Comparison of ENCODE assay signal across 8 cellular contexts in the genomic region with DNA sequence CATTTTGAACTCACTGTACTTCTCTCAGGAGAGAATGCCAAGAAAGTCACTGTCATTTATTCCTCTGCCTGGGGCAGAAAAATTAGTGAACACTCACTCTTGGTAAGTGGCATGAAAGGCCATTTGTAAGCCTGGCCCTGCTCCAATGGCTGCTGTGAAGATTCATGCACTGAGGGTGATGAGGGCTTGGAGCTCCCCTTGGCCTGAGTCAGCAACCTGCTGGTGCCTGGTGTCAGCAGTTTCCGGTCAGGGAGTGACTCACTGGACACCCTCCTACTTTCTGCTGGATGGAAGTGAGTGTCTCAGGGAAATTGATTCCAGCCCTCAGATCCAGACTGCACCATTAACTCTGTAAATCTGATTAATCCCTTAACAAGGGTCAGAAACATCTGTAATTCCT. TPM values are rescaled to one million over a fixed set of nuclear protein-coding genes. Genes with fewer than 3 reads are reported as not detected.
DNase-seq lines count a peak whose midpoint lies in the region; ATAC-seq and TF ChIP-seq lines count a peak whose summit lies in the region.
"Had no signal": no experiment of that assay in that cellular context is flagged by ENCODE, and none has a peak within 500 bp of the region (broad histone marks: within the 10 kb centered on the region; RNA-seq: fewer than 3 reads in every experiment).

No MANE protein-coding gene starts in this region.

- H3K4me3 ChIP-seq in fibroblast of lung (replicated peaks in 1 of 4; ENCODE audit: control extremely low read depth in 1 of 4, insufficient read depth in 1 of 4, low read depth in 3 of 4, low read length in 4 of 4) (no peak overlapping the region), retinal pigment epithelial cell (ENCODE audit: low read length) (no peak overlapping the region)

- H3K79me2 ChIP-seq in fibroblast of lung (ENCODE audit: control insufficient read depth, insufficient read depth, low read length): no peaks in the 10 kb centered on the region

- H3K27me3 ChIP-seq in fibroblast of lung (ENCODE audit: control insufficient read depth, insufficient read depth, low read length): no peaks in the 10 kb centered on the region

- H3K36me3 ChIP-seq in fibroblast of lung (ENCODE audit: control insufficient read depth, insufficient read depth, low read length): no peaks in the 10 kb centered on the region

- no peaks in the 10 kb centered on the region for H3K4me1 Mint-ChIP-seq in progenitor cell of endocrine pancreas (ENCODE audit: low read depth)

- H3K4me3 Mint-ChIP-seq in progenitor cell of endocrine pancreas (ENCODE audit: low read depth): no peak overlapping the region

- H3K9ac ChIP-seq in fibroblast of lung (ENCODE audit: insufficient read depth, low read length): no peak overlapping the region

- H3K27ac Mint-ChIP-seq in progenitor cell of endocrine pancreas: no peak overlapping the region

- TF ChIP-seq CTCF in fibroblast of lung (conservative IDR thresholded peaks at IDR 0.05 in 1 of 2, IDR thresholded peaks at IDR 0.05 in 1 of 2; ENCODE audit: low read depth in 1 of 2, low read length in 2 of 2): no peak
- no peak for TF ChIP-seq CTCF in retinal pigment epithelial cell (conservative IDR thresholded peaks at IDR 0.05; ENCODE audit: low read depth, low read length)
- TF ChIP-seq CTCF in progenitor cell of endocrine pancreas (IDR thresholded peaks at IDR 0.05; ENCODE audit: unreplicated experiment): no peak

- ATAC-seq in GM21786 (IDR thresholded peaks at IDR 0.05; ENCODE audit: unreplicated experiment): no peak
- ATAC-seq in GM21619 (IDR thresholded peaks at IDR 0.05; ENCODE audit: unreplicated experiment): no peak

- H3K36me3 Mint-ChIP-seq in progenitor cell of endocrine pancreas (ENCODE audit: insufficient read depth): no peaks in the 10 kb centered on the region

- no peaks in the 10 kb centered on the region for H3K9me3 ChIP-seq in fibroblast of lung (ENCODE audit: control insufficient read depth, insufficient read depth, low read depth, low read length)

- H3K4me1 ChIP-seq in fibroblast of lung (ENCODE audit: control insufficient read depth, extremely low read depth, insufficient read depth, low read length): peaks cover 5% of the 10 kb centered on the region

- H3K4me2 ChIP-seq in fibroblast of lung (ENCODE audit: extremely low read depth, insufficient read depth, low read length): no peak overlapping the region

- DNase-seq in HCEC 1CT (peak; percentile 94), RPMI7951 (ENCODE audit: low read depth) (peak; percentile 99), fibroblast of lung (ENCODE audit: low read depth in 2 of 2) (peak; percentile 76 to 94), retinal pigment epithelial cell (ENCODE audit: low read depth) (peak; percentile 77), progenitor cell of endocrine pancreas (ENCODE audit: low spot score, unreplicated experiment) (no peak)
- DNase-seq: NCI-H446 had no signal

- no peak overlapping the region for H3K27ac ChIP-seq in fibroblast of lung (ENCODE audit: insufficient read depth, low read length)

- H2AFZ ChIP-seq in fibroblast of lung (ENCODE audit: low read length): no peak overlapping the region

- H4K20me1 ChIP-seq in fibroblast of lung (ENCODE audit: control insufficient read depth, extremely low read depth, insufficient read depth, low read length): no peaks in the 10 kb centered on the region

- H3K9me3 Mint-ChIP-seq in progenitor cell of endocrine pancreas (ENCODE audit: low read depth): no peaks in the 10 kb centered on the region

- no peaks in the 10 kb centered on the region for H3K27me3 Mint-ChIP-seq in progenitor cell of endocrine pancreas

RNA-seq across cellular contexts. Expression of a gene that starts 37.6 kb away (rescaled TPM):
- total RNA-seq in RPMI7951 (2014; rRNA removed; shearing (Covaris generic)): 259 and 300 TPM in 2 replicates
- total RNA-seq in fibroblast of lung: 80.6 and 117 TPM in 2 replicates
- 140 and 178 TPM in 2 replicates for polyA plus RNA-seq in fibroblast of lung
- 142 and 150 TPM in 2 replicates for polyA plus RNA-seq in fibroblast of lung (2012)
- polyA minus RNA-seq in fibroblast of lung (ENCODE audit: low replicate concordance): 107 and 186 TPM in 2 replicates
- total RNA-seq in progenitor cell of endocrine pancreas: 205 and 230 TPM in 2 replicates
